ENCODE assay signal across 1 cellular context in the genomic region with DNA sequence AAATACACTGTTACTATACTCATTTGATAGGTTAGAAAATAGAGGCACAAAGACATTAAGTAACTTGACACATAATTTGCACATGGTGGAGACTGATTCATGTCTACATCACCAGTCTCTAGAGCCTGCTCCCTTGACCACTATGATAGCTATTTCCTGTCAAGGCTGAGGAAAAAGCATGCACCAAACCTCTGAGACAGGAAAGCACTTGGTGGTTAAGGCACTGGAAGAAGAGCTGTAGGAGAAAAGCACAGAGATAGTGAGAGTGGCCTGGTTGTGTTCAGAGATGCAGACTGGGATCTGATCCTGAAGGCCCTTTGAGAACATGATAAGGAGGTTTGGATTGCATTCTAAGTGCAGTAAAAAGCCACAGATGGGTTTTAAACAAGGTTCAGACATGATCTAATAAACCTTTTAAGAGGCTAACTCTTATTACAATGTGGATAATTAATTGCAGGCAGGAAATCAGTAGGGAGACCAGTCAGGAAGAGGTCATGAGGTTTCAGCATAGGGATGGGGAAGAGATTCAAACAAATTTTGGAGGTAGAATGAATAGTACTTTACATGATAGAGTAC.
TF ChIP-seq lines count a peak whose summit lies in the region.

No MANE protein-coding gene starts in this region.

TF ChIP-seq in SK-N-SH, 30 proteins besides CTCF, POLR2A, EP300 and RAD21 (continued from another document):
- TF ChIP-seq, protein P1, sequence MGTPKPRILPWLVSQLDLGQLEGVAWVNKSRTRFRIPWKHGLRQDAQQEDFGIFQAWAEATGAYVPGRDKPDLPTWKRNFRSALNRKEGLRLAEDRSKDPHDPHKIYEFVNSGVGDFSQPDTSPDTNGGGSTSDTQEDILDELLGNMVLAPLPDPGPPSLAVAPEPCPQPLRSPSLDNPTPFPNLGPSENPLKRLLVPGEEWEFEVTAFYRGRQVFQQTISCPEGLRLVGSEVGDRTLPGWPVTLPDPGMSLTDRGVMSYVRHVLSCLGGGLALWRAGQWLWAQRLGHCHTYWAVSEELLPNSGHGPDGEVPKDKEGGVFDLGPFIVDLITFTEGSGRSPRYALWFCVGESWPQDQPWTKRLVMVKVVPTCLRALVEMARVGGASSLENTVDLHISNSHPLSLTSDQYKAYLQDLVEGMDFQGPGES (IDR thresholded peaks at IDR 0.05; ENCODE audit: low read depth, low read length) = no peak
- TF ChIP-seq EZH2phosphoT487 (IDR thresholded peaks at IDR 0.05; ENCODE audit: borderline replicate concordance, low read depth) (no peak), NRF1 (IDR thresholded peaks at IDR 0.05; ENCODE audit: low read depth, low read length) (no peak), YY1 (IDR thresholded peaks at IDR 0.05; ENCODE audit: low read depth) (no peak), RCOR1 (IDR thresholded peaks at IDR 0.05; ENCODE audit: low read length) (peak; percentile 92), JUND (IDR thresholded peaks at IDR 0.05) (peak; percentile 69), MXI1 (IDR thresholded peaks at IDR 0.05; ENCODE audit: low read depth, low read length) (peak; percentile 72), SIN3A (IDR thresholded peaks at IDR 0.05; ENCODE audit: borderline replicate concordance, low read depth, low read length) (no peak), CHD2 (IDR thresholded peaks at IDR 0.05; ENCODE audit: low read length, partially characterized antibody) (peak; percentile 76), GATA2 (CRISPR knock-in tag; IDR thresholded peaks at IDR 0.05) (peak; percentile 91)
- TF ChIP-seq, protein P2, sequence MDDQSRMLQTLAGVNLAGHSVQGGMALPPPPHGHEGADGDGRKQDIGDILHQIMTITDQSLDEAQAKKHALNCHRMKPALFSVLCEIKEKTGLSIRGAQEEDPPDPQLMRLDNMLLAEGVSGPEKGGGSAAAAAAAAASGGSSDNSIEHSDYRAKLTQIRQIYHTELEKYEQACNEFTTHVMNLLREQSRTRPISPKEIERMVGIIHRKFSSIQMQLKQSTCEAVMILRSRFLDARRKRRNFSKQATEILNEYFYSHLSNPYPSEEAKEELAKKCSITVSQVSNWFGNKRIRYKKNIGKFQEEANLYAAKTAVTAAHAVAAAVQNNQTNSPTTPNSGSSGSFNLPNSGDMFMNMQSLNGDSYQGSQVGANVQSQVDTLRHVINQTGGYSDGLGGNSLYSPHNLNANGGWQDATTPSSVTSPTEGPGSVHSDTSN (IDR thresholded peaks at IDR 0.05) = peak; percentile 77
- TF ChIP-seq, protein P3, sequence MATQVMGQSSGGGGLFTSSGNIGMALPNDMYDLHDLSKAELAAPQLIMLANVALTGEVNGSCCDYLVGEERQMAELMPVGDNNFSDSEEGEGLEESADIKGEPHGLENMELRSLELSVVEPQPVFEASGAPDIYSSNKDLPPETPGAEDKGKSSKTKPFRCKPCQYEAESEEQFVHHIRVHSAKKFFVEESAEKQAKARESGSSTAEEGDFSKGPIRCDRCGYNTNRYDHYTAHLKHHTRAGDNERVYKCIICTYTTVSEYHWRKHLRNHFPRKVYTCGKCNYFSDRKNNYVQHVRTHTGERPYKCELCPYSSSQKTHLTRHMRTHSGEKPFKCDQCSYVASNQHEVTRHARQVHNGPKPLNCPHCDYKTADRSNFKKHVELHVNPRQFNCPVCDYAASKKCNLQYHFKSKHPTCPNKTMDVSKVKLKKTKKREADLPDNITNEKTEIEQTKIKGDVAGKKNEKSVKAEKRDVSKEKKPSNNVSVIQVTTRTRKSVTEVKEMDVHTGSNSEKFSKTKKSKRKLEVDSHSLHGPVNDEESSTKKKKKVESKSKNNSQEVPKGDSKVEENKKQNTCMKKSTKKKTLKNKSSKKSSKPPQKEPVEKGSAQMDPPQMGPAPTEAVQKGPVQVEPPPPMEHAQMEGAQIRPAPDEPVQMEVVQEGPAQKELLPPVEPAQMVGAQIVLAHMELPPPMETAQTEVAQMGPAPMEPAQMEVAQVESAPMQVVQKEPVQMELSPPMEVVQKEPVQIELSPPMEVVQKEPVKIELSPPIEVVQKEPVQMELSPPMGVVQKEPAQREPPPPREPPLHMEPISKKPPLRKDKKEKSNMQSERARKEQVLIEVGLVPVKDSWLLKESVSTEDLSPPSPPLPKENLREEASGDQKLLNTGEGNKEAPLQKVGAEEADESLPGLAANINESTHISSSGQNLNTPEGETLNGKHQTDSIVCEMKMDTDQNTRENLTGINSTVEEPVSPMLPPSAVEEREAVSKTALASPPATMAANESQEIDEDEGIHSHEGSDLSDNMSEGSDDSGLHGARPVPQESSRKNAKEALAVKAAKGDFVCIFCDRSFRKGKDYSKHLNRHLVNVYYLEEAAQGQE (IDR thresholded peaks at IDR 0.05; ENCODE audit: low read depth, low read length) = no peak
- TF ChIP-seq, protein P4, sequence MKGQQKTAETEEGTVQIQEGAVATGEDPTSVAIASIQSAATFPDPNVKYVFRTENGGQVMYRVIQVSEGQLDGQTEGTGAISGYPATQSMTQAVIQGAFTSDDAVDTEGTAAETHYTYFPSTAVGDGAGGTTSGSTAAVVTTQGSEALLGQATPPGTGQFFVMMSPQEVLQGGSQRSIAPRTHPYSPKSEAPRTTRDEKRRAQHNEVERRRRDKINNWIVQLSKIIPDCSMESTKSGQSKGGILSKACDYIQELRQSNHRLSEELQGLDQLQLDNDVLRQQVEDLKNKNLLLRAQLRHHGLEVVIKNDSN (IDR thresholded peaks at IDR 0.05; ENCODE audit: borderline replicate concordance, low read depth) = no peak
